35 cellular contexts compared by ENCODE assay signal in genomic region chr3:132203889-132204596, GRCh38.
DNase-seq lines count a peak whose midpoint lies in the region; ATAC-seq and TF ChIP-seq lines count a peak whose summit lies in the region.
"Had no signal": no experiment of that assay in that cellular context is flagged by ENCODE, and none has a peak within 500 bp of the region (broad histone marks: within the 10 kb centered on the region; RNA-seq: fewer than 3 reads in every experiment).

No MANE protein-coding gene starts in this region.

- intact Hi-C loops in left colon (cut with DNase I, micrococcal nuclease) (no loop called here), mucosa of descending colon (cut with DNase I, micrococcal nuclease) (no loop called here), left lung (cut with DNase I) (no loop called here)

- TF ChIP-seq CTCF in VCaP (conservative IDR thresholded peaks at IDR 0.05): no peak
- TF ChIP-seq CTCF in mucosa of descending colon (IDR thresholded peaks at IDR 0.05): no peak
- TF ChIP-seq CTCF in left lung (IDR thresholded peaks at IDR 0.05): no peak
- TF ChIP-seq CTCF in progenitor cell of endocrine pancreas (IDR thresholded peaks at IDR 0.05; ENCODE audit: unreplicated experiment): no peak

- peak; percentile 97 for ATAC-seq in left colon
- ATAC-seq in mucosa of descending colon: peak; percentile 93
- ATAC-seq in left lung: no peak
- ATAC-seq in HG02588 (IDR thresholded peaks at IDR 0.05; ENCODE audit: unreplicated experiment): no peak
- ATAC-seq: A549; CD8-positive, alpha-beta T cell had no signal

- no peak for DNase-seq in SK-N-MC (ENCODE audit: low read depth, low spot score)
- no peak for DNase-seq in left colon
- DNase-seq in mucosa of descending colon: no peak
- no peak for DNase-seq in left lung
- no peak for DNase-seq in HEK293T (ENCODE audit: extremely low spot score)
- DNase-seq in progenitor cell of endocrine pancreas (ENCODE audit: low spot score, unreplicated experiment): no peak
- DNase-seq: 8988T; ACHN; AML-193; BE2C; C1 segment of cervical spinal cord; Caco-2; Calu3; CD4-positive, alpha-beta memory T cell; CD4-positive, alpha-beta T cell; CD4-positive, CD25-positive, alpha-beta regulatory T cell; CD8-positive, alpha-beta memory T cell; CD8-positive, alpha-beta T cell; COR-L47; DMS 273 treated with DMSO at 0.1 percent for 48 hours; DMS153; DMS53; DMS79; DMS79 treated with DMSO at 0.1 percent for 48 hours; DND-41; EL had no signal

- no peak overlapping the region for H3K4me3 Mint-ChIP-seq in progenitor cell of endocrine pancreas (ENCODE audit: low read depth)
- H3K4me3 Mint-ChIP-seq: B cell; CD14-positive monocyte; CD4-positive, alpha-beta memory T cell; CD4-positive, alpha-beta T cell; CD4-positive, CD25-positive, alpha-beta regulatory T cell; CD8-positive, alpha-beta memory T cell; CD8-positive, alpha-beta T cell had no signal

- H3K9me3 ChIP-seq in SK-N-MC (ENCODE audit: low read depth, low read length) (no peaks in the 10 kb centered on the region), mucosa of descending colon (no peaks in the 10 kb centered on the region), left lung (no peaks in the 10 kb centered on the region)
- H3K9me3 ChIP-seq: A549; BE2C; BLaER1; BLaER1 treated with 17β-estradiol and CSF1 and Interleukin-3, amounts not matched to agents 10 nM and 100 nM; Caco-2 had no signal

- H3K4me1 Mint-ChIP-seq in progenitor cell of endocrine pancreas (ENCODE audit: low read depth): no peaks in the 10 kb centered on the region
- H3K4me1 Mint-ChIP-seq: B cell; CD14-positive monocyte; CD4-positive, alpha-beta memory T cell; CD4-positive, CD25-positive, alpha-beta regulatory T cell; CD8-positive, alpha-beta memory T cell had no signal

- CTCF ChIA-PET in HEK293T (lab: Yijun Ruan, JAX): no interaction called here

- H3K27me3 Mint-ChIP-seq in progenitor cell of endocrine pancreas: peaks cover 14% of the 10 kb centered on the region
- H3K27me3 Mint-ChIP-seq: B cell; CD4-positive, alpha-beta memory T cell had no signal

- H3K27ac ChIP-seq in SK-N-MC: peak overlapping the region; percentile 81; the same call in 1 of the 2 replicates
- H3K27ac ChIP-seq in VCaP: 0 out of 2 replicates have a peak overlapping the region, but pooled peaks have one; percentile 1
- H3K27ac ChIP-seq in left lung: no peak overlapping the region
- H3K27ac ChIP-seq: 22Rv1; A549; BLaER1; BLaER1 treated with 17β-estradiol and CSF1 and Interleukin-3, amounts not matched to agents 10 nM and 100 nM; C4-2B had no signal

- H3K4me1 ChIP-seq in mucosa of descending colon (ENCODE audit: low read depth) (peaks cover 14% of the 10 kb centered on the region), left lung (peaks cover 0 to 3% of the 10 kb centered on the region in 2 donors)
- H3K4me1 ChIP-seq: A549; BE2C; BLaER1; BLaER1 treated with 17β-estradiol and CSF1 and Interleukin-3, amounts not matched to agents 10 nM and 100 nM; Caco-2 had no signal

- POLR2A ChIA-PET in HEK293T (lab: Yijun Ruan, JAX): no interaction called here

- no peaks in the 10 kb centered on the region for H3K36me3 ChIP-seq in SK-N-MC (ENCODE audit: insufficient read depth, low read length)
- H3K36me3 ChIP-seq in mucosa of descending colon (ENCODE audit: low read depth): no peaks in the 10 kb centered on the region
- H3K36me3 ChIP-seq in left lung: no peaks in the 10 kb centered on the region
- H3K36me3 ChIP-seq: BE2C; BLaER1; BLaER1 treated with 17β-estradiol and CSF1 and Interleukin-3, amounts not matched to agents 10 nM and 100 nM had no signal

- H3K27me3 ChIP-seq in left lung: no peaks in the 10 kb centered on the region
- H3K27me3 ChIP-seq: BE2C; BLaER1; BLaER1 treated with 17β-estradiol and CSF1 and Interleukin-3, amounts not matched to agents 10 nM and 100 nM had no signal

- H3K36me3 Mint-ChIP-seq in progenitor cell of endocrine pancreas (ENCODE audit: insufficient read depth): no peaks in the 10 kb centered on the region
- H3K36me3 Mint-ChIP-seq: CD14-positive monocyte; CD4-positive, alpha-beta memory T cell; CD4-positive, CD25-positive, alpha-beta regulatory T cell; CD8-positive, alpha-beta memory T cell; CD8-positive, alpha-beta T cell had no signal

- no peak overlapping the region for H3K9ac ChIP-seq in SK-N-MC (ENCODE audit: insufficient read length)
- H3K9ac ChIP-seq: BLaER1; BLaER1 treated with 17β-estradiol and CSF1 and Interleukin-3, amounts not matched to agents 10 nM and 100 nM had no signal

- H3K9me3 Mint-ChIP-seq in progenitor cell of endocrine pancreas (ENCODE audit: low read depth): no peaks in the 10 kb centered on the region
- H3K9me3 Mint-ChIP-seq: CD14-positive monocyte; CD4-positive, alpha-beta memory T cell; CD4-positive, alpha-beta T cell; CD8-positive, alpha-beta memory T cell; CD8-positive, alpha-beta T cell had no signal

- H3K27ac Mint-ChIP-seq in progenitor cell of endocrine pancreas: no peak overlapping the region
- H3K27ac Mint-ChIP-seq: B cell; CD14-positive monocyte; CD4-positive, alpha-beta memory T cell; CD4-positive, alpha-beta T cell; CD4-positive, CD25-positive, alpha-beta regulatory T cell; CD8-positive, alpha-beta memory T cell; CD8-positive, alpha-beta T cell had no signal

- H3K4me3 ChIP-seq in SK-N-MC (no peak overlapping the region), mucosa of descending colon (no peak overlapping the region), left lung (no peak overlapping the region)
- H3K4me3 ChIP-seq: A549; BLaER1; BLaER1 treated with 17β-estradiol and CSF1 and Interleukin-3, amounts not matched to agents 10 nM and 100 nM had no signal

TF ChIP-seq in HEK293T, 16 proteins besides CTCF, POLR2A, EP300 and RAD21:
- TF ChIP-seq NFRKB (IDR thresholded peaks at IDR 0.05) (no peak), FOXA1 (IDR thresholded peaks at IDR 0.05) (no peak), BHLHE40 (IDR thresholded peaks at IDR 0.05; ENCODE audit: borderline replicate concordance) (no peak), FOXK2 (IDR thresholded peaks at IDR 0.05) (no peak), FOXM1 (IDR thresholded peaks at IDR 0.05; ENCODE audit: borderline replicate concordance) (no peak), SP1 (IDR thresholded peaks at IDR 0.05) (no peak), PKNOX1 (IDR thresholded peaks at IDR 0.05) (no peak)

Comparison
In these comparisons a context has a peak if more than half of its experiments do, and no peak if none do; other contexts are left out.
1. H3K27ac ChIP-seq: peak in SK-N-MC (single experiment) and VCaP (single experiment); none in left lung (0 of 2).
2. ATAC-seq: peak in left colon (single experiment) and mucosa of descending colon (single experiment); none in left lung (single experiment) and HG02588 (single experiment).